In genomic region chr2:173048901-173049661, GRCh38 we compare ENCODE assay signal across 8 cellular contexts. TPM values are rescaled to one million over a fixed set of nuclear protein-coding genes. Genes with fewer than 3 reads are reported as not detected.
DNase-seq lines count a peak whose midpoint lies in the region; ATAC-seq and TF ChIP-seq lines count a peak whose summit lies in the region.

No MANE protein-coding gene starts in this region.

- H3K36me3 ChIP-seq in brain microvascular endothelial cell (replicated peaks) (no peaks in the 10 kb centered on the region), mucosa of descending colon (ENCODE audit: low read depth) (no peaks in the 10 kb centered on the region), vagina (no peaks in the 10 kb centered on the region)

- peak overlapping the region; percentile 91 for H3K27ac ChIP-seq in brain microvascular endothelial cell
- peak overlapping the region; percentile 76 for H3K27ac ChIP-seq in vagina

- in situ Hi-C loops in brain microvascular endothelial cell (cut with HindIII; ENCODE audit: low pct_ligation_motif_present, low sequenced_read_pairs), result loop anchor here (25.0 kb wide), 1 partner anchor 163 kb away; no protein-coding TSS in a partner anchor

- intact Hi-C loops in Right ventricle myocardium inferior (cut with DNase I), result no loop called here
- intact Hi-C loops in cardiac septum (cut with DNase I), result no loop called here
- intact Hi-C loops in mucosa of descending colon (cut with DNase I, micrococcal nuclease), result no loop called here
- intact Hi-C loops in vagina (cut with DNase I), result no loop called here

- TF ChIP-seq POLR2A in vagina (IDR thresholded peaks at IDR 0.05), result no peak

- ATAC-seq in Right ventricle myocardium inferior (peak; percentile 96), HG02943 (IDR thresholded peaks at IDR 0.05; ENCODE audit: low read depth, unreplicated experiment) (peak; percentile 70), mucosa of descending colon (peak; percentile 88)

- TF ChIP-seq CTCF in brain microvascular endothelial cell (IDR thresholded peaks at IDR 0.05; ENCODE audit: low read depth, low read length, missing control alignments), result no peak
- no peak for TF ChIP-seq CTCF in mucosa of descending colon (IDR thresholded peaks at IDR 0.05)
- TF ChIP-seq CTCF in vagina (IDR thresholded peaks at IDR 0.05), result no peak

- H3K4me1 ChIP-seq in mucosa of descending colon (ENCODE audit: low read depth), result peaks cover 12% of the 10 kb centered on the region
- peaks cover 43% of the 10 kb centered on the region for H3K4me1 ChIP-seq in vagina

- H3K4me3 ChIP-seq in brain microvascular endothelial cell (ENCODE audit: low read depth, low read length) (no peak overlapping the region), mucosa of descending colon (no peak overlapping the region), vagina (no peak overlapping the region)

- H3K27me3 ChIP-seq in brain microvascular endothelial cell (replicated peaks) (no peaks in the 10 kb centered on the region), vagina (no peaks in the 10 kb centered on the region)

- no peaks in the 10 kb centered on the region for H3K9me3 ChIP-seq in mucosa of descending colon
- H3K9me3 ChIP-seq in vagina, result no peaks in the 10 kb centered on the region

- no peak for DNase-seq in Right ventricle myocardium inferior (ENCODE audit: missing footprints)
- DNase-seq in cardiac septum (ENCODE audit: low spot score), result no peak
- peak; percentile 4 for DNase-seq in NCI-H774 (lab: John Stamatoyannopoulos, UW)
- peak; percentile 97 for DNase-seq in brain microvascular endothelial cell
- DNase-seq in mucosa of descending colon, result peak; percentile 36 to 71 (median 69)
- peak in 1 of 2 donors; percentile 97 for DNase-seq in vagina (ENCODE audit: extremely low spot score in 2 of 2)
- DNase-seq in RPMI8226, result no peak

RNA-seq across cellular contexts. Expression of gene MAP3K20, which starts 26.6 kb away (rescaled TPM):
- 435 TPM for total RNA-seq in Right ventricle myocardium inferior
- 519 TPM for total RNA-seq in cardiac septum
- 100 to 1,000 TPM in 1 of 3 donors, 10 to 100 TPM in 1, 1 to 10 TPM in 1; 8.8 to 238 (median 30.5) TPM for total RNA-seq in mucosa of descending colon
- 59.4 TPM for total RNA-seq in vagina

Comparison
In these comparisons a context has a peak if more than half of its experiments do, and no peak if none do; other contexts are left out.
1. DNase-seq: peak in NCI-H774 (single experiment), brain microvascular endothelial cell (single experiment) and mucosa of descending colon (3 of 3); none in Right ventricle myocardium inferior (single experiment), cardiac septum (single experiment) and RPMI8226 (single experiment).
2. Peak in every context shown above with its lines, with median percentiles within 50 percentile points of each other: ATAC-seq.